In genomic region chr7:46583606-46584005, GRCh38 we compare ENCODE assay signal across 19 cellular contexts.
A peak's percentile ranks its signal among the peaks of the same experiment; 100 is the strongest.
DNase-seq lines count a peak whose midpoint lies in the region; ATAC-seq, FAIRE-seq and TF ChIP-seq lines count a peak whose summit lies in the region.
"Had no signal": no experiment of that assay in that cellular context is flagged by ENCODE, and none has a peak within 500 bp of the region (broad histone marks: within the 10 kb centered on the region; RNA-seq: fewer than 3 reads in every experiment).

No MANE protein-coding gene starts in this region.

- H3K36me3 ChIP-seq in left ventricle myocardium inferior: no peaks in the 10 kb centered on the region
- H3K36me3 ChIP-seq in skeletal muscle satellite cell (ENCODE audit: insufficient read depth, low read length): no peaks in the 10 kb centered on the region
- H3K36me3 ChIP-seq: upper lobe of left lung had no signal

- no peak overlapping the region for H3K9ac ChIP-seq in skeletal muscle satellite cell (ENCODE audit: low read depth, low read length)

- H3K4me2 ChIP-seq in skeletal muscle satellite cell (ENCODE audit: low read length): peak overlapping the region; percentile 19

- peak; percentile 69 for ATAC-seq in Right ventricle myocardium inferior
- ATAC-seq: CD8-positive, alpha-beta T cell; stimulated activated effector memory CD8-positive, alpha-beta T cell treated with anti-CD3 and anti-CD28 coated beads, Interleukin-12 subunit alpha, Interleukin-12 subunit beta, amount 100 ng/mL, for 72 hours had no signal

- H3K4me3 ChIP-seq in left ventricle myocardium inferior (no peak overlapping the region), fibroblast of the aortic adventitia (ENCODE audit: low read depth, low read length) (no peak overlapping the region), skeletal muscle satellite cell (ENCODE audit: low read length) (no peak overlapping the region)
- H3K4me3 ChIP-seq: skin epidermis, upper lobe of left lung had no signal

- H3K4me1 ChIP-seq in left ventricle myocardium inferior (no peaks in the 10 kb centered on the region), skeletal muscle satellite cell (ENCODE audit: control insufficient read depth, insufficient read depth, low read length) (peaks cover 13% of the 10 kb centered on the region)
- H3K4me1 ChIP-seq: upper lobe of left lung had no signal

- H3K27ac ChIP-seq in left ventricle myocardium inferior (replicated peaks): no peak overlapping the region
- H3K27ac ChIP-seq: skin epidermis, upper lobe of left lung had no signal

- TF ChIP-seq CTCF in left ventricle myocardium inferior (IDR thresholded peaks at IDR 0.05; ENCODE audit: borderline replicate concordance): no peak
- no peak for TF ChIP-seq CTCF in fibroblast of the aortic adventitia (IDR thresholded peaks at IDR 0.05; ENCODE audit: insufficient read depth, low read length)

- DNase-seq in Right ventricle myocardium inferior (ENCODE audit: missing footprints): no peak
- DNase-seq in left ventricle myocardium inferior: no peak
- no peak for DNase-seq in RCC 7860 (ENCODE audit: low spot score)
- peak; percentile 68 for DNase-seq in fibroblast of the aortic adventitia (ENCODE audit: low read depth)
- DNase-seq in SKM-1 treated with dmso at 0.1 percent for 144 hours (lab: John Stamatoyannopoulos, UW; ENCODE audit: unreplicated experiment): no peak
- DNase-seq in cerebellar nuclear complex (lab: John Stamatoyannopoulos, UW): no peak
- DNase-seq in OCI-M1 (lab: John Stamatoyannopoulos, UW): no peak
- DNase-seq: 8988T; activated CD4-positive, alpha-beta T cell treated with anti-CD3 and anti-CD28 coated beads for 1 hour; activated naive CD4-positive, alpha-beta T cell; CD8-positive, alpha-beta T cell; islet precursor cell; midbrain; NCI-H1092 treated with DMSO at 0.1 percent for 48 hours; NCI-H2171; upper lobe of left lung had no signal

- H3K9me3 ChIP-seq in left ventricle myocardium inferior (replicated peaks): no peaks in the 10 kb centered on the region
- no peaks in the 10 kb centered on the region for H3K9me3 ChIP-seq in skeletal muscle satellite cell (replicated peaks; ENCODE audit: low read length)
- H3K9me3 ChIP-seq: upper lobe of left lung had no signal

- intact Hi-C loops in Right ventricle myocardium inferior (cut with DNase I) (no loop called here), left ventricle myocardium inferior (cut with micrococcal nuclease) (no loop called here)

- peak; percentile 2 for FAIRE-seq in RCC 7860 (lab: Jason Lieb, UNC)

- no peaks in the 10 kb centered on the region for H3K27me3 ChIP-seq in left ventricle myocardium inferior (ENCODE audit: low read depth)
- no peaks in the 10 kb centered on the region for H3K27me3 ChIP-seq in skeletal muscle satellite cell (ENCODE audit: control insufficient read depth, insufficient read depth, low read length)
- H3K27me3 ChIP-seq: upper lobe of left lung had no signal
